In genomic region chr5:78518365-78519197, GRCh38 we compare ENCODE assay signal across 10 cellular contexts.
DNase-seq lines count a peak whose midpoint lies in the region; ATAC-seq and TF ChIP-seq lines count a peak whose summit lies in the region.
"Had no signal": no experiment of that assay in that cellular context is flagged by ENCODE, and none has a peak within 500 bp of the region (broad histone marks: within the 10 kb centered on the region; RNA-seq: fewer than 3 reads in every experiment).

No MANE protein-coding gene starts in this region.

- POLR2A ChIA-PET in OCI-LY7 (lab: Charles Lee) = no interaction called here

- H3K27me3 ChIP-seq in mammary epithelial cell (ENCODE audit: insufficient read depth, low read length) = no peaks in the 10 kb centered on the region
- H3K27me3 ChIP-seq in thyroid gland = no peaks in the 10 kb centered on the region

- 30% methylated on average over 14 of the region's 14 CpGs for WGBS in mammary epithelial cell (ENCODE audit: low coverage, missing lambda C conversion rate)
- 63 to 66% methylated on average over 14 of the region's 14 CpGs for WGBS in thyroid gland, 2 donors

- peak; percentile 85 for ATAC-seq in left colon

- H3K36me3 ChIP-seq in mammary epithelial cell (ENCODE audit: insufficient read depth, low read length) (peaks cover 2% of the 10 kb centered on the region), thyroid gland (no peaks in the 10 kb centered on the region), OCI-LY7 (ENCODE audit: insufficient read depth, low read length) (peaks cover 12% of the 10 kb centered on the region)

- TF ChIP-seq CTCF in mammary epithelial cell (conservative IDR thresholded peaks at IDR 0.05 in 1 of 2, IDR thresholded peaks at IDR 0.05 in 1 of 2; ENCODE audit: extremely low read depth in 1 of 2, insufficient read depth in 1 of 2, low read depth in 1 of 2, low read length in 2 of 2) (no peak), thyroid gland (IDR thresholded peaks at IDR 0.05) (no peak), OCI-LY7 (conservative IDR thresholded peaks at IDR 0.05; ENCODE audit: low read length) (no peak)

- H3K79me2 ChIP-seq in mammary epithelial cell (ENCODE audit: insufficient read depth, low read length) (peaks cover 57% of the 10 kb centered on the region), OCI-LY7 (ENCODE audit: insufficient read depth, low read depth, low read length) (no peaks in the 10 kb centered on the region)
- H3K79me2 ChIP-seq: parathyroid adenoma had no signal

- H4K20me1 ChIP-seq in mammary epithelial cell (ENCODE audit: insufficient read depth, low read length) = no peaks in the 10 kb centered on the region
- H4K20me1 ChIP-seq in OCI-LY7 (ENCODE audit: insufficient read depth, low read length) = no peaks in the 10 kb centered on the region

- H3K4me3 ChIP-seq in mammary epithelial cell (replicated peaks in 1 of 3; ENCODE audit: insufficient read depth in 1 of 3, low read depth in 2 of 3, low read length in 3 of 3) (no peak overlapping the region), thyroid gland (replicated peaks in 1 of 3) (no peak overlapping the region), OCI-LY7 (ENCODE audit: low read depth, low read length, poor library complexity, severe bottlenecking) (no peak overlapping the region)

- DNase-seq in HuH-7 (ENCODE audit: low spot score) (peak; percentile 58), mammary epithelial cell (peak; percentile 92), left colon (peak; percentile 34 to 65), thyroid gland (peak; percentile 73 to 82), OCI-LY7 (ENCODE audit: low spot score) (no peak), OCI-M2 (lab: John Stamatoyannopoulos, UW; ENCODE audit: unreplicated experiment) (no peak), NCI-H82 treated with DMSO at 0.1 percent for 48 hours (lab: John Stamatoyannopoulos, UW; ENCODE audit: unreplicated experiment) (no peak)
- no peak for DNase-seq in activated T-cell treated with anti-CD3 and anti-CD28 coated beads, Interleukin-2, amount 50 U/mL, for 48 hours
- DNase-seq: NCI-H146 had no signal

- H3K9me3 ChIP-seq in mammary epithelial cell (replicated peaks; ENCODE audit: insufficient read depth, low read length) (no peaks in the 10 kb centered on the region), thyroid gland (no peaks in the 10 kb centered on the region), OCI-LY7 (ENCODE audit: low read length) (0 out of 2 replicates have a peak, but pooled peaks cover 4% of the 10 kb centered on the region)

- CTCF ChIA-PET in mammary epithelial cell (lab: Charles Lee; ENCODE audit: low non-redundant PET) (interaction anchor here (0.6 kb wide), 2 partner anchors 110 to 995 kb away, joined by 3 read pairs; no protein-coding TSS in a partner anchor), OCI-LY7 (lab: Charles Lee; ENCODE audit: unreplicated experiment) (no interaction called here)

- peaks cover 36% of the 10 kb centered on the region for H3K4me1 ChIP-seq in mammary epithelial cell (ENCODE audit: insufficient read depth, low read length)
- H3K4me1 ChIP-seq in thyroid gland = peaks cover 7 to 12% of the 10 kb centered on the region in 2 donors
- H3K4me1 ChIP-seq in OCI-LY7 (ENCODE audit: insufficient read depth, low read length, poor library complexity, severe bottlenecking) = no peaks in the 10 kb centered on the region

- H3K9ac ChIP-seq in mammary epithelial cell (ENCODE audit: insufficient read depth, low read length) = peak overlapping the region; percentile 75
- H3K9ac ChIP-seq: parathyroid adenoma had no signal

- intact Hi-C loops in mammary epithelial cell (cut with micrococcal nuclease) (loop anchor here (2.0 kb wide), 1 partner anchor 14 kb away; no protein-coding TSS in a partner anchor), left colon (cut with DNase I, micrococcal nuclease) (no loop called here), thyroid gland (cut with DNase I) (no loop called here), OCI-LY7 (cut with micrococcal nuclease; ENCODE audit: unreplicated experiment) (no loop called here)

- no peaks in the 10 kb centered on the region for H3K9me2 ChIP-seq in OCI-LY7 (ENCODE audit: insufficient read depth, low read length)

- dilution Hi-C loops in mammary epithelial cell (cut with HindIII; ENCODE audit: low sequenced_read_pairs) = no loop called here

- peak overlapping the region; percentile 25 for H2AFZ ChIP-seq in mammary epithelial cell (ENCODE audit: low read depth, low read length)
- H2AFZ ChIP-seq in OCI-LY7 (ENCODE audit: low read length) = no peak overlapping the region
- H2AFZ ChIP-seq: parathyroid adenoma had no signal

- peak overlapping the region; percentile 92 for H3K27ac ChIP-seq in mammary epithelial cell (ENCODE audit: insufficient read depth, low read depth, low read length)
- no peak overlapping the region for H3K27ac ChIP-seq in thyroid gland
- H3K27ac ChIP-seq in OCI-LY7 (ENCODE audit: low read depth, low read length, poor library complexity, severe bottlenecking) = no peak overlapping the region
- H3K27ac ChIP-seq: parathyroid adenoma had no signal

- no peak for TF ChIP-seq POLR2A in thyroid gland (IDR thresholded peaks at IDR 0.05)

- H3K4me2 ChIP-seq in mammary epithelial cell (ENCODE audit: insufficient read depth, low read depth, low read length) = peak overlapping the region; percentile 56
- no peak overlapping the region for H3K4me2 ChIP-seq in OCI-LY7 (ENCODE audit: low read length)

- BruUV-seq in mammary epithelial cell (replicated peaks; lab: Mats Ljungman, UMichigan) (TSS peak; percentile 92), OCI-LY7 (replicated peaks; lab: Mats Ljungman, UMichigan) (no TSS peak)

- in situ Hi-C loops in mammary epithelial cell (cut with MboI; ENCODE audit: low sequenced_read_pairs in 2 of 2) = no loop called here

Comparison
In these comparisons a context has a peak if more than half of its experiments do, and no peak if none do; other contexts are left out.
1. DNase-seq: peak in HuH-7 (single experiment), mammary epithelial cell (single experiment), left colon (2 of 2) and thyroid gland (2 of 2); none in activated T-cell treated with anti-CD3 and anti-CD28 coated beads, Interleukin-2, amount 50 U/mL, for 48 hours (0 of 2), OCI-LY7 (single experiment), OCI-M2 (single experiment) and NCI-H82 treated with DMSO at 0.1 percent for 48 hours (single experiment).